In the genomic region with DNA sequence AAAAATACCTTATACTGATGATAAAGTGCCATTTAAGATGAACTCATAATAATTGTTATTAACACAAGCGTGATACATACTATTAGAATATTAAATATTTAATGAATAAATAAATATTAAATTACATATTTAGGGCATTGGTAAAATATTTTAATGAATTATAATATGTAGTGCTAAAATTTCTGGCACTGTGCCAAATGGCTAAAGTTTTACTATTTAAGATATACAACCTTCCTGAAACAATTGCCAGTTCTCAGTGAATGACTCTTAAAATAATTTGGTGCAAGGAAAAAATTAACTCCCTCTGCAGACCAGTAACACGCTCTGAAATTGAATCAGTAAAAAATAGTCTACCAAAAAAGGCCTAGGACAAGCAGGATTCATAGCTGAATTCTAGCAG, we compare ENCODE assay signal across 32 cellular contexts.
"Had no signal": no experiment of that assay in that cellular context is flagged by ENCODE, and none has a peak within 500 bp of the region (broad histone marks: within the 10 kb centered on the region; RNA-seq: fewer than 3 reads in every experiment).

No MANE protein-coding gene starts in this region.

- H3K36me3 ChIP-seq: adrenal gland, esophagus muscularis mucosa, gastrocnemius medialis, heart left ventricle, WERI-Rb-1 had no signal

- ATAC-seq: activated CD4-positive, alpha-beta T cell treated with anti-CD3 and anti-CD28 coated beads for 36 hours; activated T-cell treated with anti-CD3 and anti-CD28 coated beads, Interleukin-2, amount 50 U/mL, for 72 hours; body of pancreas; effector memory CD8-positive, alpha-beta T cell; foreskin keratinocyte; gastrocnemius medialis; heart left ventricle; T-helper 17 cell had no signal

- H3K4me1 ChIP-seq: adrenal gland, body of pancreas, esophagus muscularis mucosa, gastrocnemius medialis, heart left ventricle had no signal

- H3K9me3 ChIP-seq: adrenal gland, body of pancreas, esophagus muscularis mucosa, gastrocnemius medialis, heart left ventricle had no signal

- DNase-seq: activated CD4-positive, alpha-beta memory T cell treated with anti-CD3 and anti-CD28 coated beads, Interleukin-2, amount 10 ng/mL, durations not matched to agents 7 days and 5 days; activated CD4-positive, alpha-beta T cell treated with anti-CD3 and anti-CD28 coated beads for 36 hours; activated CD4-positive, alpha-beta T cell treated with anti-CD3 and anti-CD28 coated beads, Interleukin-2, amount 10 ng/mL, durations not matched to agents 24 days and 14 days; activated CD4-positive, alpha-beta T cell treated with anti-CD3 and anti-CD28 coated beads, Interleukin-2, amount 50 U/mL, for 4 hours; activated CD4-positive, CD25-positive, alpha-beta regulatory T cell; activated CD4-positive, CD25-positive, alpha-beta regulatory T cell treated with anti-CD3 and anti-CD28 coated beads, Interleukin-2, amount 50 U/mL, for 72 hours; activated CD8-positive, alpha-beta memory T cell treated with anti-CD3 and anti-CD28 coated beads, Interleukin-2, amount 50 U/mL, for 48 hours; activated gamma-delta T cell; activated naive CD4-positive, alpha-beta T cell; activated naive CD4-positive, alpha-beta T cell treated with anti-CD3 and anti-CD28 coated beads, Interleukin-2, amount 50 U/mL, for 16 hours; activated T-cell treated with anti-CD3 and anti-CD28 coated beads for 4 hours; activated T-cell treated with anti-CD3 and anti-CD28 coated beads, Interleukin-2, amount 50 U/mL, for 24 hours; activated T-cell treated with anti-CD3 and anti-CD28 coated beads, Interleukin-2, amount 50 U/mL, for 72 hours; adrenal gland; amygdala; aorta; body of pancreas; caudate nucleus; cortex of kidney; dermis blood vessel endothelial cell; effector CD4-positive, alpha-beta T cell; effector memory CD8-positive, alpha-beta T cell; erythroblast; foreskin keratinocyte; gastrocnemius medialis; glutamatergic neuron; heart left ventricle; T-helper 17 cell; T1000; WERI-Rb-1 had no signal

- H3K4me3 ChIP-seq: adrenal gland, body of pancreas, esophagus muscularis mucosa, gastrocnemius medialis, heart left ventricle had no signal

- H3K27ac ChIP-seq: adrenal gland, body of pancreas, esophagus muscularis mucosa, foreskin keratinocyte, gastrocnemius medialis, heart left ventricle, WERI-Rb-1 had no signal

- FAIRE-seq: colon had no signal

- H3K27me3 ChIP-seq: adrenal gland, body of pancreas, esophagus muscularis mucosa, foreskin keratinocyte, gastrocnemius medialis, heart left ventricle had no signal
